ENCODE assay signal across 8 cellular contexts in the genomic region with DNA sequence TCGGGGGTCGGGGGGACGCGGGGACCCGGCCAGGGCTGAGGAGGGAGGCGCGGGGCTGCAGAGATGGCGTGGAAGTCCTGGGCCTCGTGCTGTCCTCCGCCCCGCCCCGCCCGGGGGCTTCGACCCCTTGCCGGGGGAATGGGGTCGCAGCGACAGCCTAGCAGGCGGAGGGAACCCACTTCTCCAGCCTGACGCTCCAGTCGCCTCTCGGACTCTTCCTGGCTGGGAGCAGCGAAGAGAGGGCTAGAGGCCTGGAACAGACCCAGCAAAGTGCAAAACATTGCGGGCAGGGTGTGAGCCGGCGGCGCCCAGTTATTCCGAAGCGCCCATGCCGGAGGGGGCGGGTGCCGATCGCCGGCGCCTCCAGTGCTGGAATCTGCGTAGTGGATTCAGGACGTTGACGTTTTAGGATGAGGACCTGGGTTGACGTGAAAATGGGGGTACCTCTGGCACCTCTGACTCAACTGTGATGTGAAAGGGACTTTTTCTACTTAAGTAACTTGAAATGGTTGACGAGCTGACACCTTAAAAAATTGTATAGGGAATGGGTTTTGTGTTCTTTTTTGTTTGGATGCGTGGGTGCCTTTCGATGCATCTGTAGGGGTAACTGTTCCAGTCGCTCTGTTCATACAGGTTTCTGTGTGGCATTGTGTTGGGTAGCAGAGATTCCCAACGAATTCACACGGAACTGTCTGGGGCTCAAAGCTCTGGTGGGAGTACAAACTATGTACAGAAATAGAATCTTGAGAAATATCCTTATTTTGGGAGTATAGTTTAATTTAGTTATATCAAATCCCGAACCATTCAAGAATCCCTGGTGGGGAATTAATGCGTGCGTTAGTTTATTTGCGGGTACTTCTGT. TPM values are rescaled to one million over a fixed set of nuclear protein-coding genes. Genes with fewer than 3 reads are reported as not detected.
DNase-seq lines count a peak whose midpoint lies in the region; ATAC-seq and TF ChIP-seq lines count a peak whose summit lies in the region.

No MANE protein-coding gene starts in this region.

- peak overlapping the region; percentile 33 to 62 (median 54) for H3K27ac ChIP-seq in esophagus muscularis mucosa (replicated peaks in 1 of 4)

- peaks cover 51% of the 10 kb centered on the region for H3K27me3 ChIP-seq in BE2C
- H3K27me3 ChIP-seq in MG63, result peaks cover 29% of the 10 kb centered on the region
- H3K27me3 ChIP-seq in esophagus muscularis mucosa, result peaks cover 0 to 52% (median 16%) of the 10 kb centered on the region in 4 donors
- H3K27me3 ChIP-seq in neuron (ENCODE audit: insufficient read depth, low read length), result no peaks in the 10 kb centered on the region

- TF ChIP-seq CTCF in BE2C (IDR thresholded peaks at IDR 0.05; ENCODE audit: low read depth, low read length), result no peak
- TF ChIP-seq CTCF in esophagus muscularis mucosa (IDR thresholded peaks at IDR 0.05), result no peak

- no peak for TF ChIP-seq EP300 in esophagus muscularis mucosa (IDR thresholded peaks at IDR 0.05)

- H3K9me3 ChIP-seq in BE2C (no peaks in the 10 kb centered on the region; the same call in 1 of the 2 replicates), MG63 (no peaks in the 10 kb centered on the region), esophagus muscularis mucosa (no peaks in the 10 kb centered on the region), neuron (ENCODE audit: low read length) (no peaks in the 10 kb centered on the region)

- H3K36me3 ChIP-seq in BE2C (no peaks in the 10 kb centered on the region), MG63 (no peaks in the 10 kb centered on the region), esophagus muscularis mucosa (no peaks in the 10 kb centered on the region), neuron (ENCODE audit: insufficient read depth, low read length) (no peaks in the 10 kb centered on the region)

- H3K4me3 ChIP-seq in BE2C (ENCODE audit: low read depth, low read length) (peak overlapping the region; percentile 64), MG63 (no peak overlapping the region), esophagus muscularis mucosa (peak overlapping the region; percentile 60 to 71 (median 68)), neuron (ENCODE audit: low read length) (peak overlapping the region; percentile 73)

- intact Hi-C loops in esophagus muscularis mucosa (cut with DNase I), result no loop called here

- 28% methylated on average over 20 of the region's 48 CpGs for WGBS in esophagus muscularis mucosa

- no peak for TF ChIP-seq POLR2A in esophagus muscularis mucosa (IDR thresholded peaks at IDR 0.05; ENCODE audit: low read depth)

- peak overlapping the region; percentile 92 for H2AFZ ChIP-seq in neuron (ENCODE audit: low read depth, low read length)

- ATAC-seq in HG03139 (IDR thresholded peaks at IDR 0.05; ENCODE audit: unreplicated experiment), result no peak

- H3K4me1 ChIP-seq in BE2C, result no peaks in the 10 kb centered on the region; the same call in 1 of the 2 replicates
- H3K4me1 ChIP-seq in esophagus muscularis mucosa, result peaks cover 5 to 23% (median 22%) of the 10 kb centered on the region in 4 donors
- peaks cover 2% of the 10 kb centered on the region for H3K4me1 ChIP-seq in neuron (ENCODE audit: insufficient read depth, low read length)

- DNase-seq in BE2C (peak; percentile 15), MG63 (peak; percentile 22), esophagus muscularis mucosa (ENCODE audit: extremely low spot score) (peak; percentile 60), GF-D8 (lab: John Stamatoyannopoulos, UW) (no peak), NCI-H1092 (lab: John Stamatoyannopoulos, UW) (no peak), NCI-H1694 (lab: John Stamatoyannopoulos, UW) (no peak)

RNA-seq across cellular contexts. Expression of a gene that starts 1.4 kb away (rescaled TPM):
- 0.09 TPM for polyA plus RNA-seq in BE2C (2012; ENCODE audit: insufficient read depth, insufficient read length, low read depth)
- not detected in 2 replicates for total RNA-seq in MG63 (2014; rRNA removed; shearing (Covaris generic); ENCODE audit: low replicate concordance)
- 1 to 10 TPM; 5.4 to 8.1 (median 6.5) TPM for total RNA-seq in esophagus muscularis mucosa

Comparison
In these comparisons a context has a peak if more than half of its experiments do, and no peak if none do; other contexts are left out.
1. DNase-seq: peak in BE2C (single experiment), MG63 (single experiment) and esophagus muscularis mucosa (single experiment); none in GF-D8 (single experiment), NCI-H1092 (single experiment) and NCI-H1694 (single experiment).